ENCODE assay signal across 10 cellular contexts in genomic region chr2:36277146-36277808, GRCh38.
DNase-seq lines count a peak whose midpoint lies in the region; ATAC-seq, FAIRE-seq and TF ChIP-seq lines count a peak whose summit lies in the region.
"Had no signal": no experiment of that assay in that cellular context is flagged by ENCODE, and none has a peak within 500 bp of the region (broad histone marks: within the 10 kb centered on the region; RNA-seq: fewer than 3 reads in every experiment).

No MANE protein-coding gene starts in this region.

- TF ChIP-seq EP300 in gastroesophageal sphincter (IDR thresholded peaks at IDR 0.05), result no peak

- TF ChIP-seq POLR2A in gastroesophageal sphincter (IDR thresholded peaks at IDR 0.05), result no peak

- H3K4me1 Mint-ChIP-seq in activated CD8-positive, alpha-beta memory T cell treated with anti-CD3 and anti-CD28 coated beads, Interleukin-2, amount 10 ng/mL, durations not matched to agents 7 days and 5 days, result peaks cover 4% of the 10 kb centered on the region
- H3K4me1 Mint-ChIP-seq in stimulated activated naive B cell treated with anti-CD40 and anti-IgM and Interleukin-4, amounts not matched to agents 10 μg/mL and 1 μg/mL and 100 μg/mL, for 72 hours, result no peaks in the 10 kb centered on the region

- peaks cover 7% of the 10 kb centered on the region for H3K9me3 Mint-ChIP-seq in activated CD8-positive, alpha-beta memory T cell treated with anti-CD3 and anti-CD28 coated beads, Interleukin-2, amount 10 ng/mL, durations not matched to agents 7 days and 5 days (ENCODE audit: low read depth)
- peaks cover 11 to 18% of the 10 kb centered on the region in 2 donors for H3K9me3 Mint-ChIP-seq in stimulated activated naive B cell treated with anti-CD40 and anti-IgM and Interleukin-4, amounts not matched to agents 10 μg/mL and 1 μg/mL and 100 μg/mL, for 72 hours

- peak; percentile 47 for ATAC-seq in activated CD8-positive, alpha-beta memory T cell treated with anti-CD3 and anti-CD28 coated beads, Interleukin-2, amount 10 ng/mL, durations not matched to agents 7 days and 5 days
- ATAC-seq in gastroesophageal sphincter, result no peak
- ATAC-seq in stimulated activated naive B cell treated with anti-CD40 and anti-IgM and Interleukin-4, amounts not matched to agents 10 μg/mL and 1 μg/mL and 100 μg/mL, for 72 hours (replicated peaks), result no peak

- H3K27ac ChIP-seq in gastroesophageal sphincter, result no peak overlapping the region
- H3K27ac ChIP-seq: BLaER1 treated with 17β-estradiol and CSF1 and Interleukin-3, amounts not matched to agents 10 nM and 100 nM had no signal

- no peak overlapping the region for H3K4me3 Mint-ChIP-seq in activated CD8-positive, alpha-beta memory T cell treated with anti-CD3 and anti-CD28 coated beads, Interleukin-2, amount 10 ng/mL, durations not matched to agents 7 days and 5 days
- H3K4me3 Mint-ChIP-seq in stimulated activated naive B cell treated with anti-CD40 and anti-IgM and Interleukin-4, amounts not matched to agents 10 μg/mL and 1 μg/mL and 100 μg/mL, for 72 hours, result no peak overlapping the region

- no peaks in the 10 kb centered on the region for H3K36me3 ChIP-seq in bronchial epithelial cell (ENCODE audit: control insufficient read depth, insufficient read depth, low read length)
- H3K36me3 ChIP-seq in gastroesophageal sphincter, result no peaks in the 10 kb centered on the region
- H3K36me3 ChIP-seq: BLaER1 treated with 17β-estradiol and CSF1 and Interleukin-3, amounts not matched to agents 10 nM and 100 nM had no signal

- H3K4me1 ChIP-seq in gastroesophageal sphincter, result no peaks in the 10 kb centered on the region
- H3K4me1 ChIP-seq: BLaER1 treated with 17β-estradiol and CSF1 and Interleukin-3, amounts not matched to agents 10 nM and 100 nM had no signal

- H3K9me3 ChIP-seq in gastroesophageal sphincter, result no peaks in the 10 kb centered on the region

- no peaks in the 10 kb centered on the region for H3K27me3 Mint-ChIP-seq in activated CD8-positive, alpha-beta memory T cell treated with anti-CD3 and anti-CD28 coated beads, Interleukin-2, amount 10 ng/mL, durations not matched to agents 7 days and 5 days
- H3K27me3 Mint-ChIP-seq in stimulated activated naive B cell treated with anti-CD40 and anti-IgM and Interleukin-4, amounts not matched to agents 10 μg/mL and 1 μg/mL and 100 μg/mL, for 72 hours, result peaks cover 0 to 4% of the 10 kb centered on the region in 2 donors

- WGBS in gastroesophageal sphincter (ENCODE audit: low coverage in 1 of 2), 2 donors, result 81 to 83% methylated on average over 2 to 3 of the region's 3 CpGs

- CTCF ChIA-PET in activated CD8-positive, alpha-beta memory T cell treated with anti-CD3 and anti-CD28 coated beads, Interleukin-2, amount 10 ng/mL, durations not matched to agents 7 days and 5 days (lab: Charles Lee), result no interaction called here

- TF ChIP-seq CTCF in bronchial epithelial cell (IDR thresholded peaks at IDR 0.05; ENCODE audit: insufficient read depth, low read length, severe bottlenecking) (no peak), gastroesophageal sphincter (IDR thresholded peaks at IDR 0.05) (no peak)

- peaks cover 13% of the 10 kb centered on the region for H3K36me3 Mint-ChIP-seq in activated CD8-positive, alpha-beta memory T cell treated with anti-CD3 and anti-CD28 coated beads, Interleukin-2, amount 10 ng/mL, durations not matched to agents 7 days and 5 days
- H3K36me3 Mint-ChIP-seq in stimulated activated naive B cell treated with anti-CD40 and anti-IgM and Interleukin-4, amounts not matched to agents 10 μg/mL and 1 μg/mL and 100 μg/mL, for 72 hours, result no peaks in the 10 kb centered on the region

- FAIRE-seq in bronchial epithelial cell (lab: Jason Lieb, UNC), result no peak

- peak; percentile 42 for DNase-seq in activated CD8-positive, alpha-beta memory T cell treated with anti-CD3 and anti-CD28 coated beads, Interleukin-2, amount 10 ng/mL, durations not matched to agents 7 days and 5 days
- no peak for DNase-seq in activated CD8-positive, alpha-beta memory T cell treated with anti-CD3 and anti-CD28 coated beads, Interleukin-2, amount 50 U/mL, for 4 hours
- DNase-seq in LHCN-M2 (ENCODE audit: low read depth), result peak; percentile 74
- DNase-seq in bronchial epithelial cell (ENCODE audit: low read depth), result peak; percentile 98
- DNase-seq in stimulated activated CD4-positive, alpha-beta T cell treated with anti-CD3 and anti-CD28 coated beads, TNF-alpha, amount 100 ng/mL, for 48 hours (ENCODE audit: low read depth in 3 of 3), result peak in 2 of 3 donors; percentile 15 to 32
- DNase-seq in stimulated activated naive B cell treated with anti-CD40 and anti-IgM and Interleukin-4, amounts not matched to agents 10 μg/mL and 1 μg/mL and 100 μg/mL, for 72 hours, result no peak
- DNase-seq in G401 (ENCODE audit: low spot score), result no peak
- DNase-seq: NCI-H1105 treated with DMSO at 0.1 percent for 48 hours had no signal

- H3K4me3 ChIP-seq in bronchial epithelial cell (ENCODE audit: low read depth, low read length), result no peak overlapping the region
- no peak overlapping the region for H3K4me3 ChIP-seq in gastroesophageal sphincter
- H3K4me3 ChIP-seq: BLaER1 treated with 17β-estradiol and CSF1 and Interleukin-3, amounts not matched to agents 10 nM and 100 nM had no signal

- in situ Hi-C loops in G401 (cut with HindIII; ENCODE audit: low sequenced_read_pairs), result no loop called here

- H3K27me3 ChIP-seq in bronchial epithelial cell (ENCODE audit: control insufficient read depth, insufficient read depth, low read length) (no peaks in the 10 kb centered on the region), gastroesophageal sphincter (no peaks in the 10 kb centered on the region)
- H3K27me3 ChIP-seq: BLaER1 treated with 17β-estradiol and CSF1 and Interleukin-3, amounts not matched to agents 10 nM and 100 nM had no signal

- no peak overlapping the region for H3K27ac Mint-ChIP-seq in activated CD8-positive, alpha-beta memory T cell treated with anti-CD3 and anti-CD28 coated beads, Interleukin-2, amount 10 ng/mL, durations not matched to agents 7 days and 5 days
- no peak overlapping the region for H3K27ac Mint-ChIP-seq in stimulated activated naive B cell treated with anti-CD40 and anti-IgM and Interleukin-4, amounts not matched to agents 10 μg/mL and 1 μg/mL and 100 μg/mL, for 72 hours

Comparison
In these comparisons a context has a peak if more than half of its experiments do, and no peak if none do; other contexts are left out.
1. DNase-seq: peak in activated CD8-positive, alpha-beta memory T cell treated with anti-CD3 and anti-CD28 coated beads, Interleukin-2, amount 10 ng/mL, durations not matched to agents 7 days and 5 days (single experiment), LHCN-M2 (single experiment), bronchial epithelial cell (single experiment) and stimulated activated CD4-positive, alpha-beta T cell treated with anti-CD3 and anti-CD28 coated beads, TNF-alpha, amount 100 ng/mL, for 48 hours (2 of 3); none in activated CD8-positive, alpha-beta memory T cell treated with anti-CD3 and anti-CD28 coated beads, Interleukin-2, amount 50 U/mL, for 4 hours (single experiment), stimulated activated naive B cell treated with anti-CD40 and anti-IgM and Interleukin-4, amounts not matched to agents 10 μg/mL and 1 μg/mL and 100 μg/mL, for 72 hours (single experiment) and G401 (single experiment).